ENCODE assay signal across 15 cellular contexts in genomic region chr9:98162638-98163037, GRCh38.
"Had no signal": no experiment of that assay in that cellular context is flagged by ENCODE, and none has a peak within 500 bp of the region (broad histone marks: within the 10 kb centered on the region; RNA-seq: fewer than 3 reads in every experiment).

No MANE protein-coding gene starts in this region.

- H3K4me1 ChIP-seq: esophagus muscularis mucosa, heart left ventricle had no signal

- H3K27ac ChIP-seq: esophagus muscularis mucosa, heart left ventricle, left lung, vagina had no signal

- DNase-seq: activated CD4-positive, alpha-beta T cell treated with anti-CD3 and anti-CD28 coated beads, Interleukin-2, amount 50 U/mL, for 4 hours; activated CD8-positive, alpha-beta memory T cell treated with anti-CD3 and anti-CD28 coated beads, Interleukin-2, amount 10 ng/mL, durations not matched to agents 7 days and 5 days; activated gamma-delta T cell; activated T-cell treated with anti-CD3 and anti-CD28 coated beads, Interleukin-2, amount 50 U/mL, for 24 hours; amygdala; effector memory CD4-positive, alpha-beta T cell; foreskin melanocyte; heart left ventricle; left lung; nephron progenitor cell; stimulated activated CD4-positive, alpha-beta T cell treated with anti-CD3 and anti-CD28 coated beads, Interleukin-12 subunit alpha, Interleukin-12 subunit beta, amount 100 ng/mL, for 4 hours; stimulated activated naive CD4-positive, alpha-beta T cell; T-helper 2 cell had no signal

- H3K27me3 ChIP-seq: esophagus muscularis mucosa, heart left ventricle, left lung, vagina had no signal

- H3K9me3 ChIP-seq: esophagus muscularis mucosa, heart left ventricle, left lung, vagina had no signal

- ATAC-seq: activated CD8-positive, alpha-beta memory T cell treated with anti-CD3 and anti-CD28 coated beads, Interleukin-2, amount 10 ng/mL, durations not matched to agents 7 days and 5 days; heart left ventricle; left lung had no signal

- H3K36me3 ChIP-seq: esophagus muscularis mucosa, heart left ventricle, left lung, vagina had no signal

- H3K4me3 ChIP-seq: esophagus muscularis mucosa, heart left ventricle, left lung, vagina had no signal
